Comparison of ENCODE assay signal across 8 cellular contexts in genomic region chr1:232627645-232628334, GRCh38. TPM values are rescaled to one million over a fixed set of nuclear protein-coding genes. Genes with fewer than 3 reads are reported as not detected.
DNase-seq lines count a peak whose midpoint lies in the region; ATAC-seq, FAIRE-seq and TF ChIP-seq lines count a peak whose summit lies in the region.

No MANE protein-coding gene starts in this region.

- TF ChIP-seq CTCF in heart left ventricle (IDR thresholded peaks at IDR 0.05) (peak in 6 of 12 donors; percentile 11 to 37 (median 30)), kidney (IDR thresholded peaks at IDR 0.05; ENCODE audit: borderline replicate concordance, extremely low read depth, insufficient read depth) (peak; percentile 16), upper lobe of left lung (IDR thresholded peaks at IDR 0.05) (peak; percentile 30 to 65 (median 49))

- TF ChIP-seq EP300 in upper lobe of left lung (IDR thresholded peaks at IDR 0.05), result no peak

- H3K4me3 ChIP-seq in heart left ventricle, result peak overlapping the region; percentile 9 to 96 (median 90)
- H3K4me3 ChIP-seq in adipocyte (ENCODE audit: low read length), result peak overlapping the region; percentile 82
- H3K4me3 ChIP-seq in kidney (ENCODE audit: low read length in 2 of 2), result peak overlapping the region; percentile 69 to 73
- H3K4me3 ChIP-seq in upper lobe of left lung, result peak overlapping the region in 3 of 4 donors; percentile 85 to 95 (median 87)

- 25 to 35% (median 32%) methylated on average over 4 of the region's 4 CpGs for WGBS in heart left ventricle, 4 donors
- WGBS in upper lobe of left lung, 2 donors, result 25 to 33% methylated on average over 4 of the region's 4 CpGs

- H3K4me1 ChIP-seq in heart left ventricle (peaks cover 0 to 69% (median 41%) of the 10 kb centered on the region in 12 donors), adipocyte (ENCODE audit: control insufficient read depth, insufficient read depth, low read length) (peaks cover 20% of the 10 kb centered on the region), kidney (ENCODE audit: control insufficient read depth in 1 of 2, insufficient read depth in 1 of 2, low read depth in 1 of 2, low read length in 2 of 2) (no peaks in the 10 kb centered on the region), upper lobe of left lung (peaks cover 29 to 61% (median 41%) of the 10 kb centered on the region in 4 donors)

- TF ChIP-seq POLR2A in heart left ventricle (IDR thresholded peaks at IDR 0.05), result no peak
- no peak for TF ChIP-seq POLR2A in upper lobe of left lung (IDR thresholded peaks at IDR 0.05)

- intact Hi-C loops in heart left ventricle (cut with DNase I) (loop anchor here (1.0 to 10.0 kb wide), 31 partner anchors 53 to 873 kb away; no protein-coding TSS in a partner anchor), left cardiac atrium (cut with DNase I) (loop anchor here (5.0 to 10.0 kb wide), 7 partner anchors 53 to 873 kb away; no protein-coding TSS in a partner anchor), kidney (cut with DNase I) (no loop called here)

- peak overlapping the region in 9 of 12 donors; percentile 8 to 98 (median 85) for H3K27ac ChIP-seq in heart left ventricle
- no peak overlapping the region for H3K27ac ChIP-seq in kidney (ENCODE audit: low read depth in 2 of 2, low read length in 2 of 2)
- H3K27ac ChIP-seq in upper lobe of left lung, result peak overlapping the region in 2 of 4 donors; percentile 54 to 93

- H3K9ac ChIP-seq in adipocyte (ENCODE audit: low read length) (peak overlapping the region; percentile 8), kidney (ENCODE audit: low read length in 2 of 2) (no peak overlapping the region)

- DNase-seq in heart left ventricle, result no peak
- no peak for DNase-seq in left cardiac atrium
- peak; percentile 41 for DNase-seq in NCI-H1930 (lab: John Stamatoyannopoulos, UW)
- DNase-seq in adipocyte (ENCODE audit: low read depth), result peak; percentile 39
- no peak for DNase-seq in kidney
- DNase-seq in upper lobe of left lung, result no peak
- DNase-seq in MV-4-11 (lab: John Stamatoyannopoulos, UW), result no peak

- H3K9me3 ChIP-seq in heart left ventricle, result no peaks in the 10 kb centered on the region
- H3K9me3 ChIP-seq in adipocyte (ENCODE audit: control insufficient read depth, low read length), result no peaks in the 10 kb centered on the region
- no peaks in the 10 kb centered on the region for H3K9me3 ChIP-seq in kidney (ENCODE audit: control insufficient read depth in 1 of 2, low read length in 2 of 2)
- no peaks in the 10 kb centered on the region for H3K9me3 ChIP-seq in upper lobe of left lung

- H3K27me3 ChIP-seq in heart left ventricle (no peaks in the 10 kb centered on the region), adipocyte (replicated peaks; ENCODE audit: control insufficient read depth, insufficient read depth, low read length) (no peaks in the 10 kb centered on the region), upper lobe of left lung (peaks cover 0 to 3% (median 0%) of the 10 kb centered on the region in 4 donors)

- peak; percentile 62 for FAIRE-seq in kidney (lab: Jason Lieb, UNC)

- H3K36me3 ChIP-seq in heart left ventricle (no peaks in the 10 kb centered on the region), adipocyte (ENCODE audit: control insufficient read depth, insufficient read depth, low read length, severe bottlenecking) (no peaks in the 10 kb centered on the region), kidney (ENCODE audit: control insufficient read depth in 1 of 2, insufficient read depth in 2 of 2, low read length in 2 of 2) (no peaks in the 10 kb centered on the region), upper lobe of left lung (no peaks in the 10 kb centered on the region)

- ATAC-seq in heart left ventricle, result no peak
- ATAC-seq in left cardiac atrium, result no peak
- no peak for ATAC-seq in upper lobe of left lung (ENCODE audit: low FRiP score in 2 of 2)
- ATAC-seq in HG02571 (IDR thresholded peaks at IDR 0.05; ENCODE audit: unreplicated experiment), result no peak

RNA-seq across cellular contexts. Expression of gene SIPA1L2, which starts 2.1 kb away (rescaled TPM):
- total RNA-seq in heart left ventricle, result 100 to 1,000 TPM in 5 of 9 donors, 10 to 100 TPM in 4; 70.8 to 148 (median 102) TPM
- polyA plus RNA-seq in heart left ventricle, result 100 to 1,000 TPM in 1 of 2 donors, 10 to 100 TPM in 1; 18.1 to 103 TPM
- total RNA-seq in left cardiac atrium, result 10 to 100 TPM; 42.3 to 57.1 TPM
- 20.2 TPM for total RNA-seq in kidney
- 4.0 TPM for polyA plus RNA-seq in kidney (ENCODE audit: insufficient read depth, low read depth, low replicate concordance)
- 10 to 100 TPM; 23.3 to 51.3 (median 34.2) TPM for total RNA-seq in upper lobe of left lung

Comparison
In these comparisons a context has a peak if more than half of its experiments do, and no peak if none do; other contexts are left out.
1. DNase-seq: peak in NCI-H1930 (2 of 2) and adipocyte (single experiment); none in heart left ventricle (0 of 5), left cardiac atrium (single experiment), kidney (single experiment), upper lobe of left lung (0 of 2) and MV-4-11 (single experiment).
2. H3K27ac ChIP-seq: peak in heart left ventricle (9 of 12); none in kidney (0 of 2).
3. Peak in every context shown above with its lines, with median percentiles within 50 percentile points of each other: H3K4me3 ChIP-seq.